ENCODE assay signal across 10 cellular contexts in the genomic region with DNA sequence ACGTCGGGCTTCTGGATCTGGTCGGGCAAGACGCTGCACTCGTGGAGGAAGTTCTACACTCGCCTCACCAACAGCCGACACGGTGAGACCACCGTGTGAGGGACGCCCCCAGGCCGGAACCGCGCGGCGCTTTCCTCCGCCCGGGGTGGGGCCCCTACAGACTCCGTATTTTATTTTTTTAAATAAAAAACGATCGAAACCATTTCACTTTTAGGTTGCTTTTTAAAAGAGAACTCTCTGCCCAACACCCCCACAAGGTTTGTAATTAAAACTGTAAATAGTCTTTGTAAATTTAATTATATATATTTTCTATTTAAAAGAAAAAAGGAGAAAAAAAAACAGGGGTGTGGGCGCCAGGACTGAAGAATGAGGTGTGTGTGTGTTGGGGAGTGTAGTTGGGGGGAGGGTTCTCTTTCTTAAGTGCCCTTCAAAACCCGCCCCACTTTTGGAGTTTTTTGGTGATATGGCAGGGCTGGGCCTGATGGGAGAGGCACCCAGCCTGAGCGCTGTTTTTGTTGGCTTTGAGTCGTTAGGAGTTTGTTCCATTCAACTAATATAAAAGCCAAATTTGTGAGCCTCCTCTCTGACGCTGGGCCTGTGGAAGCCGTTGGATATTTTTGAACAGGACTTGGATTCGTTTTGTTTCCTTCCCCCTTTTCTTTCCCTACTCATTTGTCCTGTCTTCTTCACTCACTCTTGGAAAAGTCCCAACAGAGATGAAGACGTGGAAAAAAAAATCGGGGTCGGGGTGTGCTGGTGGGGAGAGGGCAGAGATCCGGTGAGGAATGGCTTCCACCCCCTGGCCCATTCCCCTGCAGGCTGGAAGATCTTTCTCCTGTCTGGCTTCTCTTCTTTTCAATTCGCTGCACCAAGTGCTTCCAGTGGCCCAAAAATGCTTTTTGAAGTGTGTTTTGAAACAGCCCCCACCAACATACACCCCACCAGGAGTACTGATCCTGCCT. TPM values are rescaled to one million over a fixed set of nuclear protein-coding genes. Genes with fewer than 3 reads are reported as not detected.
A peak's percentile ranks its signal among the peaks of the same experiment; 100 is the strongest.
DNase-seq lines count a peak whose midpoint lies in the region; ATAC-seq and TF ChIP-seq lines count a peak whose summit lies in the region.
"Had no signal": no experiment of that assay in that cellular context is flagged by ENCODE, and none has a peak within 500 bp of the region (broad histone marks: within the 10 kb centered on the region; RNA-seq: fewer than 3 reads in every experiment).

No MANE protein-coding gene starts in this region.

- no peak for ATAC-seq in thoracic aorta (ENCODE audit: insufficient number of reproducible peaks, low FRiP score, low read depth)

- DNase-seq in activated naive CD4-positive, alpha-beta T cell treated with anti-CD3 and anti-CD28 coated beads, Interleukin-2, amount 10 ng/mL, durations not matched to agents 7 days and 5 days, result no peak
- no peak for DNase-seq in activated naive CD4-positive, alpha-beta T cell treated with anti-CD3 and anti-CD28 coated beads, Interleukin-2, amount 50 U/mL, for 16 hours
- DNase-seq in adipocyte (ENCODE audit: low read depth), result peak; percentile 65
- DNase-seq in left kidney (ENCODE audit: low read depth, low spot score), result peak; percentile 52
- no peak for DNase-seq in thoracic aorta (ENCODE audit: low spot score)
- DNase-seq in DMS79 (lab: John Stamatoyannopoulos, UW), result no peak
- no peak for DNase-seq in globus pallidus (ENCODE audit: low spot score)
- no peak for DNase-seq in islet precursor cell
- DNase-seq: activated T-cell treated with anti-CD3 and anti-CD28 coated beads for 4 hours; effector CD8-positive, alpha-beta T cell had no signal

- H3K4me1 ChIP-seq in adipocyte (ENCODE audit: control insufficient read depth, insufficient read depth, low read length) (peaks cover 13% of the 10 kb centered on the region), thoracic aorta (ENCODE audit: control insufficient read depth in 1 of 2, low read depth in 2 of 2) (peaks cover 15 to 24% of the 10 kb centered on the region in 2 donors)

- H3K4me1 Mint-ChIP-seq in activated naive CD4-positive, alpha-beta T cell treated with anti-CD3 and anti-CD28 coated beads, Interleukin-2, amount 10 ng/mL, durations not matched to agents 7 days and 5 days, result peaks cover 26% of the 10 kb centered on the region

- peak overlapping the region; percentile 82 to 89 for H3K27ac ChIP-seq in thoracic aorta

- H3K27me3 ChIP-seq in adipocyte (replicated peaks; ENCODE audit: control insufficient read depth, insufficient read depth, low read length) (no peaks in the 10 kb centered on the region), thoracic aorta (replicated peaks; ENCODE audit: insufficient read depth) (no peaks in the 10 kb centered on the region)

- H3K9ac ChIP-seq in adipocyte (ENCODE audit: low read length), result peak overlapping the region; percentile 77

- no peak for TF ChIP-seq CTCF in thoracic aorta (IDR thresholded peaks at IDR 0.05)

- H3K27ac Mint-ChIP-seq in activated naive CD4-positive, alpha-beta T cell treated with anti-CD3 and anti-CD28 coated beads, Interleukin-2, amount 10 ng/mL, durations not matched to agents 7 days and 5 days, result peak overlapping the region; percentile 60

- H3K36me3 Mint-ChIP-seq in activated naive CD4-positive, alpha-beta T cell treated with anti-CD3 and anti-CD28 coated beads, Interleukin-2, amount 10 ng/mL, durations not matched to agents 7 days and 5 days, result no peaks in the 10 kb centered on the region

- CTCF ChIA-PET in activated naive CD4-positive, alpha-beta T cell treated with anti-CD3 and anti-CD28 coated beads, Interleukin-2, amount 10 ng/mL, durations not matched to agents 7 days and 5 days (lab: Charles Lee), result no interaction called here

- H3K4me3 ChIP-seq in adipocyte (ENCODE audit: low read length), result peak overlapping the region; percentile 81
- H3K4me3 ChIP-seq in thoracic aorta, result peak overlapping the region; percentile 83

- H3K27me3 Mint-ChIP-seq in activated naive CD4-positive, alpha-beta T cell treated with anti-CD3 and anti-CD28 coated beads, Interleukin-2, amount 10 ng/mL, durations not matched to agents 7 days and 5 days, result peaks cover 91% of the 10 kb centered on the region

- H3K36me3 ChIP-seq in adipocyte (ENCODE audit: control insufficient read depth, insufficient read depth, low read length, severe bottlenecking), result no peaks in the 10 kb centered on the region
- H3K36me3 ChIP-seq in thoracic aorta, result no peaks in the 10 kb centered on the region

- H3K9me3 ChIP-seq in adipocyte (ENCODE audit: control insufficient read depth, low read length), result no peaks in the 10 kb centered on the region
- H3K9me3 ChIP-seq in thoracic aorta, result no peaks in the 10 kb centered on the region

- H3K4me3 Mint-ChIP-seq in activated naive CD4-positive, alpha-beta T cell treated with anti-CD3 and anti-CD28 coated beads, Interleukin-2, amount 10 ng/mL, durations not matched to agents 7 days and 5 days, result no peak overlapping the region

- no peaks in the 10 kb centered on the region for H3K9me3 Mint-ChIP-seq in activated naive CD4-positive, alpha-beta T cell treated with anti-CD3 and anti-CD28 coated beads, Interleukin-2, amount 10 ng/mL, durations not matched to agents 7 days and 5 days

RNA-seq across cellular contexts. Expression of a gene that starts 2.3 kb away (rescaled TPM):
- total RNA-seq in thoracic aorta, result 10 to 100 TPM; 12.6 to 24.2 TPM

RNA-seq across cellular contexts. Expression of a gene that starts 56.4 kb away (rescaled TPM):
- total RNA-seq in thoracic aorta, result 10 to 100 TPM; 39.3 to 56.1 TPM

Comparison
In these comparisons a context has a peak if more than half of its experiments do, and no peak if none do; other contexts are left out.
1. DNase-seq: peak in adipocyte (single experiment) and left kidney (single experiment); none in activated naive CD4-positive, alpha-beta T cell treated with anti-CD3 and anti-CD28 coated beads, Interleukin-2, amount 10 ng/mL, durations not matched to agents 7 days and 5 days (single experiment), activated naive CD4-positive, alpha-beta T cell treated with anti-CD3 and anti-CD28 coated beads, Interleukin-2, amount 50 U/mL, for 16 hours (single experiment), thoracic aorta (single experiment), DMS79 (single experiment), globus pallidus (single experiment) and islet precursor cell (single experiment).